ENCODE assay signal across 16 cellular contexts in genomic region chr14:64208261-64208660, GRCh38.
A peak's percentile ranks its signal among the peaks of the same experiment; 100 is the strongest.
DNase-seq lines count a peak whose midpoint lies in the region; ATAC-seq and TF ChIP-seq lines count a peak whose summit lies in the region.
"Had no signal": no experiment of that assay in that cellular context is flagged by ENCODE, and none has a peak within 500 bp of the region (broad histone marks: within the 10 kb centered on the region; RNA-seq: fewer than 3 reads in every experiment).

No MANE protein-coding gene starts in this region.

- H4K20me1 ChIP-seq in OCI-LY1 (ENCODE audit: insufficient read depth, low read length), result no peaks in the 10 kb centered on the region
- H4K20me1 ChIP-seq: BLaER1 treated with 17β-estradiol and CSF1 and Interleukin-3, amounts not matched to agents 10 nM and 100 nM had no signal

- 0 out of 2 replicates have a peak, but pooled peaks cover 8% of the 10 kb centered on the region for H3K79me2 ChIP-seq in OCI-LY1 (ENCODE audit: insufficient read depth, low read length)

- H3K4me1 ChIP-seq in OCI-LY1 (ENCODE audit: insufficient read depth, low read length, severe bottlenecking) (peaks cover 100% of the 10 kb centered on the region), upper lobe of left lung (peaks cover 0 to 25% (median 9%) of the 10 kb centered on the region in 4 donors), endodermal cell (ENCODE audit: control insufficient read depth, insufficient read depth, low read length) (no peaks in the 10 kb centered on the region)

- H2AFZ ChIP-seq in OCI-LY1 (ENCODE audit: low read length), result no peak overlapping the region

- peak; percentile 55 for DNase-seq in H7
- no peak for DNase-seq in endothelial cell (ENCODE audit: low spot score)
- DNase-seq in upper lobe of left lung, result no peak
- no peak for DNase-seq in endodermal cell
- DNase-seq in activated T-helper 1 cell treated with anti-CD3 and anti-CD28 coated beads, Interleukin-12 subunit alpha, Interleukin-12 subunit beta, Interleukin-2, Interleukin-4 antibody, amounts not matched to agents 30 ng/mL and 10 ng/mL and 1 ng/mL, durations not matched to agents 14 hours and 24 hours and 36 hours (ENCODE audit: low spot score), result no peak
- DNase-seq: CD8-positive, alpha-beta memory T cell; NCI-H187; NCI-H2107; NCI-H345; NCI-H524 treated with DMSO at 0.1 percent for 48 hours had no signal

- H3K4me2 ChIP-seq in OCI-LY1 (ENCODE audit: low read length), result peak overlapping the region; percentile 82; the same call in 1 of the 2 replicates

- H3K27me3 ChIP-seq in H7 (ENCODE audit: control insufficient read depth, insufficient read depth, low read length) (no peaks in the 10 kb centered on the region), OCI-LY1 (ENCODE audit: insufficient read depth, low read length) (no peaks in the 10 kb centered on the region), upper lobe of left lung (no peaks in the 10 kb centered on the region), endodermal cell (ENCODE audit: control insufficient read depth, insufficient read depth, low read length, poor library complexity, severe bottlenecking) (no peaks in the 10 kb centered on the region)
- H3K27me3 ChIP-seq: BLaER1 treated with 17β-estradiol and CSF1 and Interleukin-3, amounts not matched to agents 10 nM and 100 nM; SJSA1 had no signal

- H3K4me1 Mint-ChIP-seq in endothelial cell (ENCODE audit: unreplicated experiment), result no peaks in the 10 kb centered on the region
- peaks cover 2% of the 10 kb centered on the region for H3K4me1 Mint-ChIP-seq in endodermal cell
- H3K4me1 Mint-ChIP-seq in activated T-helper 1 cell treated with anti-CD3 and anti-CD28 coated beads, Interleukin-12 subunit alpha, Interleukin-12 subunit beta, Interleukin-2, Interleukin-4 antibody, amounts not matched to agents 30 ng/mL and 10 ng/mL and 1 ng/mL, durations not matched to agents 14 hours and 24 hours and 36 hours (ENCODE audit: low read depth), result peaks cover 3% of the 10 kb centered on the region

- H3K4me3 Mint-ChIP-seq in endothelial cell (ENCODE audit: unreplicated experiment) (peak overlapping the region; percentile 21), endodermal cell (no peak overlapping the region)
- no peak overlapping the region for H3K4me3 Mint-ChIP-seq in activated T-helper 1 cell treated with anti-CD3 and anti-CD28 coated beads, Interleukin-12 subunit alpha, Interleukin-12 subunit beta, Interleukin-2, Interleukin-4 antibody, amounts not matched to agents 30 ng/mL and 10 ng/mL and 1 ng/mL, durations not matched to agents 14 hours and 24 hours and 36 hours
- H3K4me3 Mint-ChIP-seq: CD8-positive, alpha-beta memory T cell had no signal

- no peak for TF ChIP-seq EP300 in upper lobe of left lung (IDR thresholded peaks at IDR 0.05)

- no peaks in the 10 kb centered on the region for H3K9me3 Mint-ChIP-seq in endothelial cell (ENCODE audit: unreplicated experiment)
- no peaks in the 10 kb centered on the region for H3K9me3 Mint-ChIP-seq in endodermal cell
- H3K9me3 Mint-ChIP-seq in activated T-helper 1 cell treated with anti-CD3 and anti-CD28 coated beads, Interleukin-12 subunit alpha, Interleukin-12 subunit beta, Interleukin-2, Interleukin-4 antibody, amounts not matched to agents 30 ng/mL and 10 ng/mL and 1 ng/mL, durations not matched to agents 14 hours and 24 hours and 36 hours, result no peaks in the 10 kb centered on the region
- H3K9me3 Mint-ChIP-seq: CD8-positive, alpha-beta memory T cell had no signal

- intact Hi-C loops in activated T-helper 1 cell treated with anti-CD3 and anti-CD28 coated beads, Interleukin-12 subunit alpha, Interleukin-12 subunit beta, Interleukin-2, Interleukin-4 antibody, amounts not matched to agents 30 ng/mL and 10 ng/mL and 1 ng/mL, durations not matched to agents 14 hours and 24 hours and 36 hours (cut with micrococcal nuclease), result no loop called here

- H3K9ac ChIP-seq in OCI-LY1 (ENCODE audit: low read length) (no peak overlapping the region; the same call in 1 of the 2 replicates), endodermal cell (ENCODE audit: extremely low read depth, low read length, poor library complexity, severe bottlenecking) (no peak overlapping the region)
- H3K9ac ChIP-seq: BLaER1 treated with 17β-estradiol and CSF1 and Interleukin-3, amounts not matched to agents 10 nM and 100 nM had no signal

- WGBS in upper lobe of left lung, 2 donors, result 99 to 100% methylated on average over 1 to 7 of the region's 7 CpGs
- 82 to 93% methylated on average over 6 to 7 of the region's 7 CpGs for WGBS in endodermal cell (ENCODE audit: insufficient coverage in 1 of 2, insufficient read length in 1 of 2), 2 experiments

- peaks cover 20% of the 10 kb centered on the region; the same call in 1 of the 2 replicates for H3F3A ChIP-seq in OCI-LY1 (ENCODE audit: insufficient read depth, low read length)

- TF ChIP-seq CTCF in OCI-LY1 (IDR thresholded peaks at IDR 0.05; ENCODE audit: low read length) (0 out of 2 replicates have a peak, but pooled peaks have one; percentile 13), endothelial cell (IDR thresholded peaks at IDR 0.05; ENCODE audit: unreplicated experiment) (no peak), upper lobe of left lung (IDR thresholded peaks at IDR 0.05) (no peak), endodermal cell (conservative IDR thresholded peaks at IDR 0.05) (no peak)

- H3K36me3 ChIP-seq in H7 (replicated peaks; ENCODE audit: control insufficient read depth, insufficient read depth, low read length) (peaks cover 25% of the 10 kb centered on the region), OCI-LY1 (ENCODE audit: insufficient read depth, low read length) (peaks cover 41% of the 10 kb centered on the region), upper lobe of left lung (peaks cover 3 to 54% (median 24%) of the 10 kb centered on the region in 4 donors), endodermal cell (ENCODE audit: control insufficient read depth, insufficient read depth, low read length) (peaks cover 57% of the 10 kb centered on the region)

- ATAC-seq in upper lobe of left lung (ENCODE audit: low FRiP score in 2 of 2) (no peak), HG03460 (IDR thresholded peaks at IDR 0.05; ENCODE audit: unreplicated experiment) (no peak)
- ATAC-seq: Panc1 had no signal

- H3K9me2 ChIP-seq in OCI-LY1 (ENCODE audit: low read depth, low read length), result no peaks in the 10 kb centered on the region

- no peaks in the 10 kb centered on the region for H3K9me3 ChIP-seq in OCI-LY1 (ENCODE audit: low read length)
- H3K9me3 ChIP-seq in upper lobe of left lung, result no peaks in the 10 kb centered on the region
- H3K9me3 ChIP-seq in endodermal cell (ENCODE audit: control insufficient read depth, low read length), result no peaks in the 10 kb centered on the region
- H3K9me3 ChIP-seq: BLaER1 treated with 17β-estradiol and CSF1 and Interleukin-3, amounts not matched to agents 10 nM and 100 nM; HAP-1; SJSA1 had no signal

- H3K36me3 Mint-ChIP-seq in endothelial cell (ENCODE audit: low read depth, unreplicated experiment), result peaks cover 4% of the 10 kb centered on the region
- H3K36me3 Mint-ChIP-seq in endodermal cell (ENCODE audit: low read depth), result peaks cover 58% of the 10 kb centered on the region
- peaks cover 28% of the 10 kb centered on the region for H3K36me3 Mint-ChIP-seq in activated T-helper 1 cell treated with anti-CD3 and anti-CD28 coated beads, Interleukin-12 subunit alpha, Interleukin-12 subunit beta, Interleukin-2, Interleukin-4 antibody, amounts not matched to agents 30 ng/mL and 10 ng/mL and 1 ng/mL, durations not matched to agents 14 hours and 24 hours and 36 hours (ENCODE audit: low read depth)

- no peaks in the 10 kb centered on the region for H3K27me3 Mint-ChIP-seq in endothelial cell (ENCODE audit: unreplicated experiment)
- H3K27me3 Mint-ChIP-seq in endodermal cell (ENCODE audit: insufficient read depth), result no peaks in the 10 kb centered on the region
- no peaks in the 10 kb centered on the region for H3K27me3 Mint-ChIP-seq in activated T-helper 1 cell treated with anti-CD3 and anti-CD28 coated beads, Interleukin-12 subunit alpha, Interleukin-12 subunit beta, Interleukin-2, Interleukin-4 antibody, amounts not matched to agents 30 ng/mL and 10 ng/mL and 1 ng/mL, durations not matched to agents 14 hours and 24 hours and 36 hours (ENCODE audit: insufficient read depth)

- H3K27ac Mint-ChIP-seq in endothelial cell (ENCODE audit: unreplicated experiment), result no peak overlapping the region
- H3K27ac Mint-ChIP-seq in endodermal cell, result no peak overlapping the region
- H3K27ac Mint-ChIP-seq in activated T-helper 1 cell treated with anti-CD3 and anti-CD28 coated beads, Interleukin-12 subunit alpha, Interleukin-12 subunit beta, Interleukin-2, Interleukin-4 antibody, amounts not matched to agents 30 ng/mL and 10 ng/mL and 1 ng/mL, durations not matched to agents 14 hours and 24 hours and 36 hours, result no peak overlapping the region

- H3K4me3 ChIP-seq in H7 (ENCODE audit: insufficient read depth, low read depth, low read length) (no peak overlapping the region), OCI-LY1 (ENCODE audit: low read depth, low read length, poor library complexity, severe bottlenecking) (peak overlapping the region; percentile 62), upper lobe of left lung (no peak overlapping the region), endodermal cell (ENCODE audit: low read length) (no peak overlapping the region)
- H3K4me3 ChIP-seq: BLaER1 treated with 17β-estradiol and CSF1 and Interleukin-3, amounts not matched to agents 10 nM and 100 nM; HAP-1; SJSA1 had no signal

- TF ChIP-seq POLR2A in upper lobe of left lung (IDR thresholded peaks at IDR 0.05), result no peak

- H3K27ac ChIP-seq in OCI-LY1 (ENCODE audit: low read depth, low read length, poor library complexity, severe bottlenecking), result peak overlapping the region; percentile 100
- H3K27ac ChIP-seq in upper lobe of left lung, result peak overlapping the region; percentile 39 to 81 (median 68)
- no peak overlapping the region for H3K27ac ChIP-seq in endodermal cell (ENCODE audit: low read depth, low read length)
- H3K27ac ChIP-seq: BLaER1 treated with 17β-estradiol and CSF1 and Interleukin-3, amounts not matched to agents 10 nM and 100 nM; SJSA1 had no signal
